Comparison of ENCODE assay signal across 8 cellular contexts in the genomic region with DNA sequence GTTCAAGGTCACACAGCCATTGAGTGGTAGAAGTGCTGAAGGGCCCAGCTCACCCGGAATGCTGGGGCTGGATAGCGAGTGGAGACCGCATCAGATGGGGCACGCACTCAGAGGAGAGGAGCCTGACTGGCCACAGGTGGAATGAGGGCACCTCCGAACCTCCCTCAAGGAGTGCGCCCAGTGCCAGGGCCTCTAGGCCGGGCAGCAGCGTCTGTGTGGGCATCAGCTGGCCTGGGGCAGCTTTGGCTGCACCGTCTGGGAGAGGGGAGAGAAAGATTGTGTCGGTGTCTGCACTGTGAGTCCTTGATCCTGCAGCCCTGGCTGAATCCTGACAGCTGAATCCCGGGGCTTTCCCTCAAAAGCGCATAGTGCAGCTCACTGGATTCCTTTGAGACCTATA. TPM values are rescaled to one million over a fixed set of nuclear protein-coding genes. Genes with fewer than 3 reads are reported as not detected.
DNase-seq lines count a peak whose midpoint lies in the region; ATAC-seq and TF ChIP-seq lines count a peak whose summit lies in the region.

No MANE protein-coding gene starts in this region.

- peak overlapping the region in 7 of 10 donors; percentile 43 to 75 (median 50) for H3K4me3 Mint-ChIP-seq in naive thymus-derived CD8-positive, alpha-beta T cell

- no peak for ATAC-seq in naive thymus-derived CD8-positive, alpha-beta T cell
- ATAC-seq in GM21825 (IDR thresholded peaks at IDR 0.05; ENCODE audit: unreplicated experiment), result no peak
- ATAC-seq in GM19467 (IDR thresholded peaks at IDR 0.05; ENCODE audit: unreplicated experiment), result no peak

- no peak overlapping the region for H3K27ac Mint-ChIP-seq in naive thymus-derived CD8-positive, alpha-beta T cell

- no peaks in the 10 kb centered on the region for H3K27me3 ChIP-seq in A673 (replicated peaks; ENCODE audit: insufficient read depth, low read depth, low read length, poor library complexity)
- no peaks in the 10 kb centered on the region for H3K27me3 ChIP-seq in KMS-11 (ENCODE audit: insufficient read depth, low read depth)
- no peaks in the 10 kb centered on the region for H3K27me3 ChIP-seq in dorsolateral prefrontal cortex

- DNase-seq in A673 (ENCODE audit: low spot score), result no peak
- DNase-seq in dorsolateral prefrontal cortex, result peak in 1 of 10 donors; percentile 37
- no peak for DNase-seq in naive thymus-derived CD8-positive, alpha-beta T cell
- no peak for DNase-seq in cerebellar nuclear complex (lab: John Stamatoyannopoulos, UW)
- no peak for DNase-seq in NCI-H774 (lab: John Stamatoyannopoulos, UW)

- H2AFZ ChIP-seq in KMS-11 (ENCODE audit: low read depth), result peak overlapping the region; percentile 92

- H3K27ac ChIP-seq in A673 (ENCODE audit: low read depth, low read length, poor library complexity, severe bottlenecking) (no peak overlapping the region), KMS-11 (no peak overlapping the region), dorsolateral prefrontal cortex (peak overlapping the region in 8 of 59 donors; percentile 24 to 81 (median 60))

- H3K36me3 Mint-ChIP-seq in naive thymus-derived CD8-positive, alpha-beta T cell, result no peaks in the 10 kb centered on the region

- intact Hi-C loops in A673 (cut with micrococcal nuclease; ENCODE audit: unreplicated experiment) (no loop called here), dorsolateral prefrontal cortex (cut with DNase I) (no loop called here)

- no peak for TF ChIP-seq CTCF in A673 (conservative IDR thresholded peaks at IDR 0.05; ENCODE audit: low read depth, low read length)
- TF ChIP-seq CTCF in KMS-11 (conservative IDR thresholded peaks at IDR 0.05; ENCODE audit: low read depth, low read length), result no peak
- TF ChIP-seq CTCF in dorsolateral prefrontal cortex (IDR thresholded peaks at IDR 0.05 in 54 of 56, conservative IDR thresholded peaks at IDR 0.05 in 2 of 56; ENCODE audit: low read depth in 1 of 56, partially characterized antibody in 56 of 56), result no peak

- H3K27me3 Mint-ChIP-seq in naive thymus-derived CD8-positive, alpha-beta T cell, result peaks cover 0 to 22% (median 5%) of the 10 kb centered on the region in 5 donors

- no peaks in the 10 kb centered on the region for H4K20me1 ChIP-seq in KMS-11 (ENCODE audit: insufficient read depth)

- H3K4me1 Mint-ChIP-seq in naive thymus-derived CD8-positive, alpha-beta T cell, result peaks cover 11 to 43% (median 14%) of the 10 kb centered on the region in 4 donors

- H3K4me3 ChIP-seq in A673 (ENCODE audit: low read depth, low read length, poor library complexity, severe bottlenecking) (peak overlapping the region; percentile 53), KMS-11 (IDR thresholded peaks at IDR 0.05; ENCODE audit: insufficient read depth, low read depth, low read length) (no peak overlapping the region), dorsolateral prefrontal cortex (peak overlapping the region in 58 of 59 donors; percentile 38 to 81 (median 70))

- H3K4me2 ChIP-seq in KMS-11, result peak overlapping the region; percentile 91

- H3K4me1 ChIP-seq in A673 (ENCODE audit: insufficient read depth, low read length, poor library complexity, severe bottlenecking) (peaks cover 11% of the 10 kb centered on the region), KMS-11 (ENCODE audit: low read depth, poor library complexity, severe bottlenecking) (peaks cover 12% of the 10 kb centered on the region)

- H3K79me2 ChIP-seq in KMS-11 (ENCODE audit: insufficient read depth, low read depth), result no peaks in the 10 kb centered on the region

- POLR2A ChIA-PET in A673 (lab: Charles Lee; ENCODE audit: low non-redundant PET), result no interaction called here
- POLR2A ChIA-PET in naive thymus-derived CD8-positive, alpha-beta T cell (lab: Charles Lee), result no interaction called here

- H3K36me3 ChIP-seq in A673 (ENCODE audit: insufficient read depth, low read length, poor library complexity, severe bottlenecking), result no peaks in the 10 kb centered on the region
- H3K36me3 ChIP-seq in KMS-11 (ENCODE audit: insufficient read depth), result no peaks in the 10 kb centered on the region

- H3K9ac ChIP-seq in KMS-11, result 0 out of 2 replicates have a peak overlapping the region, but pooled peaks have one; percentile 37

- H3K9me3 Mint-ChIP-seq in naive thymus-derived CD8-positive, alpha-beta T cell, result no peaks in the 10 kb centered on the region

- BruUV-seq in A673 (replicated peaks; lab: Mats Ljungman, UMichigan), result no TSS peak

- H3K9me3 ChIP-seq in A673 (ENCODE audit: low read depth, low read length, poor library complexity, severe bottlenecking), result no peaks in the 10 kb centered on the region

- CTCF ChIA-PET in A673 (lab: Charles Lee), result interaction anchor here (0.7 kb wide), 1 partner anchor 72 kb away, joined by 6 read pairs; no protein-coding TSS in a partner anchor

RNA-seq across cellular contexts. Expression of a gene that starts 0.7 kb away (rescaled TPM):
- total RNA-seq in A673 (2021) (2.3 and 3.5 TPM in 2 replicates), dorsolateral prefrontal cortex (10 to 100 TPM; 16.8 to 58.1 (median 32.8) TPM)
- 1 to 10 TPM; 5.4 to 6.0 TPM for total RNA-seq in naive thymus-derived CD8-positive, alpha-beta T cell
- polyA plus RNA-seq in naive thymus-derived CD8-positive, alpha-beta T cell, result 1 to 10 TPM in 2 of 3 donors, under 1 TPM in 1; 0.06 to 2.2 (median 1.3) TPM
